20 cellular contexts compared by ENCODE assay signal in genomic region chr2:68383778-68384177, GRCh38. TPM values are rescaled to one million over a fixed set of nuclear protein-coding genes. Genes with fewer than 3 reads are reported as not detected.
DNase-seq lines count a peak whose midpoint lies in the region; ATAC-seq and TF ChIP-seq lines count a peak whose summit lies in the region.
"Had no signal": no experiment of that assay in that cellular context is flagged by ENCODE, and none has a peak within 500 bp of the region (broad histone marks: within the 10 kb centered on the region; RNA-seq: fewer than 3 reads in every experiment).

No MANE protein-coding gene starts in this region.

- intact Hi-C loops in activated CD8-positive, alpha-beta T cell treated with anti-CD3 and anti-CD28 coated beads for 36 hours (cut with micrococcal nuclease), result no loop called here
- intact Hi-C loops in natural killer cell (cut with micrococcal nuclease), result loop anchor here (2.0 kb wide), 1 partner anchor 13 kb away; no protein-coding TSS in a partner anchor
- intact Hi-C loops in gastrocnemius medialis (cut with DNase I; ENCODE audit: low total_unique reads), result no loop called here

- no peak for ATAC-seq in activated CD8-positive, alpha-beta T cell treated with anti-CD3 and anti-CD28 coated beads for 36 hours
- ATAC-seq in activated CD8-positive, alpha-beta T cell treated with anti-CD3 and anti-CD28 coated beads, Interleukin-2, amount 10 ng/mL, durations not matched to agents 7 days and 5 days, result no peak
- ATAC-seq in T-helper 17 cell (no peak), natural killer cell (no peak), gastrocnemius medialis (no peak), HG02973 (IDR thresholded peaks at IDR 0.05; ENCODE audit: unreplicated experiment) (no peak)
- ATAC-seq: SK-N-SH treated with all-trans-retinoic acid at 6 μM for 48 hours had no signal

- no peak for TF ChIP-seq CTCF in activated CD8-positive, alpha-beta T cell treated with anti-CD3 and anti-CD28 coated beads for 36 hours (IDR thresholded peaks at IDR 0.05)
- TF ChIP-seq CTCF in natural killer cell (IDR thresholded peaks at IDR 0.05) (no peak), gastrocnemius medialis (IDR thresholded peaks at IDR 0.05 in 4 of 5, conservative IDR thresholded peaks at IDR 0.05 in 1 of 5) (no peak)

- peaks cover 69% of the 10 kb centered on the region for H3K4me1 Mint-ChIP-seq in activated CD8-positive, alpha-beta T cell treated with anti-CD3 and anti-CD28 coated beads for 36 hours (ENCODE audit: low read depth)
- H3K4me1 Mint-ChIP-seq in activated CD8-positive, alpha-beta T cell treated with anti-CD3 and anti-CD28 coated beads, Interleukin-2, amount 10 ng/mL, durations not matched to agents 7 days and 5 days (ENCODE audit: low read depth), result peaks cover 43% of the 10 kb centered on the region
- H3K4me1 Mint-ChIP-seq in T-helper 17 cell (peaks cover 29% of the 10 kb centered on the region), natural killer cell (peaks cover 95 to 96% of the 10 kb centered on the region in 2 donors)

- H3K27ac ChIP-seq in gastrocnemius medialis, result no peak overlapping the region

- H3K27ac Mint-ChIP-seq in activated CD8-positive, alpha-beta T cell treated with anti-CD3 and anti-CD28 coated beads for 36 hours, result peak overlapping the region; percentile 23
- H3K27ac Mint-ChIP-seq in activated CD8-positive, alpha-beta T cell treated with anti-CD3 and anti-CD28 coated beads, Interleukin-2, amount 10 ng/mL, durations not matched to agents 7 days and 5 days, result no peak overlapping the region
- H3K27ac Mint-ChIP-seq in T-helper 17 cell (peak overlapping the region; percentile 24), natural killer cell (peak overlapping the region; percentile 97 to 99)
- H3K27ac Mint-ChIP-seq: CD4-positive, alpha-beta T cell; H9 had no signal

- no peaks in the 10 kb centered on the region for H3K4me1 ChIP-seq in gastrocnemius medialis

- POLR2A ChIA-PET in activated CD8-positive, alpha-beta T cell treated with anti-CD3 and anti-CD28 coated beads for 36 hours (lab: Charles Lee), result no interaction called here
- POLR2A ChIA-PET in activated CD8-positive, alpha-beta T cell treated with anti-CD3 and anti-CD28 coated beads, Interleukin-2, amount 10 ng/mL, durations not matched to agents 7 days and 5 days (lab: Charles Lee), result no interaction called here

- CTCF ChIA-PET in activated CD8-positive, alpha-beta T cell treated with anti-CD3 and anti-CD28 coated beads for 36 hours (lab: Charles Lee), result no interaction called here
- CTCF ChIA-PET in activated CD8-positive, alpha-beta T cell treated with anti-CD3 and anti-CD28 coated beads, Interleukin-2, amount 10 ng/mL, durations not matched to agents 7 days and 5 days (lab: Charles Lee), result interaction anchor here (1.5 to 1.6 kb wide), 2 partner anchors 45 to 58 kb away, joined by 4 to 6 read pairs; no protein-coding TSS in a partner anchor

- no peaks in the 10 kb centered on the region for H3K27me3 ChIP-seq in gastrocnemius medialis

- H3K9me3 ChIP-seq in T-helper 17 cell (ENCODE audit: control insufficient read depth, low read length, poor library complexity, severe bottlenecking), result no peaks in the 10 kb centered on the region
- H3K9me3 ChIP-seq in gastrocnemius medialis, result no peaks in the 10 kb centered on the region

- TF ChIP-seq POLR2A in gastrocnemius medialis (IDR thresholded peaks at IDR 0.05), result no peak

- no peak overlapping the region for H3K4me3 ChIP-seq in gastrocnemius medialis

- in situ Hi-C loops in gastrocnemius medialis (cut with MboI; ENCODE audit: low sequenced_read_pairs in 4 of 4), result no loop called here

- H3K27me3 Mint-ChIP-seq in activated CD8-positive, alpha-beta T cell treated with anti-CD3 and anti-CD28 coated beads for 36 hours, result peaks cover 2% of the 10 kb centered on the region
- no peaks in the 10 kb centered on the region for H3K27me3 Mint-ChIP-seq in activated CD8-positive, alpha-beta T cell treated with anti-CD3 and anti-CD28 coated beads, Interleukin-2, amount 10 ng/mL, durations not matched to agents 7 days and 5 days (ENCODE audit: low read depth)
- H3K27me3 Mint-ChIP-seq in T-helper 17 cell, result no peaks in the 10 kb centered on the region
- H3K27me3 Mint-ChIP-seq in natural killer cell (ENCODE audit: low read depth in 2 of 2), result no peaks in the 10 kb centered on the region
- H3K27me3 Mint-ChIP-seq: CD4-positive, alpha-beta T cell had no signal

- peaks cover 6% of the 10 kb centered on the region for H3K36me3 Mint-ChIP-seq in activated CD8-positive, alpha-beta T cell treated with anti-CD3 and anti-CD28 coated beads for 36 hours (ENCODE audit: low read depth)
- H3K36me3 Mint-ChIP-seq in activated CD8-positive, alpha-beta T cell treated with anti-CD3 and anti-CD28 coated beads, Interleukin-2, amount 10 ng/mL, durations not matched to agents 7 days and 5 days (ENCODE audit: low read depth), result peaks cover 3% of the 10 kb centered on the region
- H3K36me3 Mint-ChIP-seq in T-helper 17 cell (ENCODE audit: low read depth) (no peaks in the 10 kb centered on the region), natural killer cell (peaks cover 53% of the 10 kb centered on the region)

- H3K9me3 Mint-ChIP-seq in activated CD8-positive, alpha-beta T cell treated with anti-CD3 and anti-CD28 coated beads for 36 hours, result no peaks in the 10 kb centered on the region
- no peaks in the 10 kb centered on the region for H3K9me3 Mint-ChIP-seq in activated CD8-positive, alpha-beta T cell treated with anti-CD3 and anti-CD28 coated beads, Interleukin-2, amount 10 ng/mL, durations not matched to agents 7 days and 5 days (ENCODE audit: insufficient read depth)
- H3K9me3 Mint-ChIP-seq in natural killer cell, result no peaks in the 10 kb centered on the region
- H3K9me3 Mint-ChIP-seq: CD4-positive, alpha-beta T cell; H9 had no signal

- no peak overlapping the region for H3K4me3 Mint-ChIP-seq in activated CD8-positive, alpha-beta T cell treated with anti-CD3 and anti-CD28 coated beads for 36 hours
- no peak overlapping the region for H3K4me3 Mint-ChIP-seq in activated CD8-positive, alpha-beta T cell treated with anti-CD3 and anti-CD28 coated beads, Interleukin-2, amount 10 ng/mL, durations not matched to agents 7 days and 5 days
- H3K4me3 Mint-ChIP-seq in T-helper 17 cell, result no peak overlapping the region
- peak overlapping the region; percentile 62 for H3K4me3 Mint-ChIP-seq in natural killer cell
- H3K4me3 Mint-ChIP-seq: CD4-positive, alpha-beta T cell; H9 had no signal

- DNase-seq in activated CD8-positive, alpha-beta T cell treated with anti-CD3 and anti-CD28 coated beads for 36 hours, result no peak
- no peak for DNase-seq in activated CD8-positive, alpha-beta T cell treated with anti-CD3 and anti-CD28 coated beads, Interleukin-2, amount 10 ng/mL, durations not matched to agents 7 days and 5 days
- DNase-seq in T-helper 17 cell (no peak), natural killer cell (no peak), gastrocnemius medialis (no peak), 8988T (no peak)
- DNase-seq in stimulated activated CD4-positive, alpha-beta T cell treated with anti-CD3 and anti-CD28 coated beads, Interleukin-4, amount 100 ng/mL, for 24 hours, result no peak
- DNase-seq: CD4-positive, alpha-beta T cell; DMS79 treated with DMSO at 0.1 percent for 48 hours; H9; NCI-H1048; NCI-H146; NCI-H2107; NCI-H446 treated with DMSO at 0.1 percent for 48 hours; NCI-H82; SHP77 had no signal

- no peaks in the 10 kb centered on the region for H3K36me3 ChIP-seq in gastrocnemius medialis

RNA-seq across cellular contexts. Expression of gene PLEK, which starts 18.7 kb away (rescaled TPM):
- 1 to 10 TPM; 4.8 to 6.0 TPM for total RNA-seq in activated CD8-positive, alpha-beta T cell treated with anti-CD3 and anti-CD28 coated beads for 36 hours
- total RNA-seq in activated CD8-positive, alpha-beta T cell treated with anti-CD3 and anti-CD28 coated beads, Interleukin-2, amount 10 ng/mL, durations not matched to agents 7 days and 5 days, result 1 to 10 TPM; 4.5 to 4.7 TPM
- total RNA-seq in T-helper 17 cell (10 to 100 TPM; 18.0 to 34.8 TPM), natural killer cell (100 to 1,000 TPM; 307 to 368 (median 333) TPM), gastrocnemius medialis (1 to 10 TPM in 3 of 4 donors, under 1 TPM in 1; 0.68 to 4.7 (median 2.2) TPM)
- total RNA-seq: A172, H9, HT-29 had no signal

Comparison
In these comparisons a context has a peak if more than half of its experiments do, and no peak if none do; other contexts are left out.
1. RNA of gene PLEK, which starts 18.7 kb away (total RNA-seq): 307 to 368 TPM in natural killer cell; 18.0 to 34.8 TPM in T-helper 17 cell, 4.8 to 6.0 TPM in activated CD8-positive, alpha-beta T cell treated with anti-CD3 and anti-CD28 coated beads for 36 hours, 4.5 to 4.7 TPM in activated CD8-positive, alpha-beta T cell treated with anti-CD3 and anti-CD28 coated beads, Interleukin-2, amount 10 ng/mL, durations not matched to agents 7 days and 5 days and 0.68 to 4.7 TPM in gastrocnemius medialis; every median in the first group is over 4 times any median in the second.